ENCODE assay signal across 16 cellular contexts in the genomic region with DNA sequence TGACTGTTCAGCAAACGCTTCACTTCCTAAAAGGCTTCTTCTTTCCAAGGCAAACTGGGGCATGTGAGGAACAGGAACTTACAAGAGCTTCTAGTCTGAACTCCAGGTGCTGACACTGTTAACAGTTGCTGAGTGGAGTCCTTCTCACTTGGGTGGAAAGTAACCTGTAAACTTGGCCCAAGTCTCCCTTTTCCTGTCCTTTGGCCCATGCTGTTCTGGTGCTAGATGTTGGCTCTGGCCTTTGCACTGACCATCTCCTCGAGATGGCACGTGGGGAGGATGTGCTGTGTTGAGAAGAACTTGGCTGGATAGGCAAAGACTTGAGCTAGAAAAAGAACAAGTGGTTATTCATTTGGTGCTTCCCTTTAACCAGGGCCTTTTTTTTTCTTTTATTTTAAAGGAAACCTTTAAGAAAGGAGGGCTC. TPM values are rescaled to one million over a fixed set of nuclear protein-coding genes. Genes with fewer than 3 reads are reported as not detected.
A peak's percentile ranks its signal among the peaks of the same experiment; 100 is the strongest.
DNase-seq lines count a peak whose midpoint lies in the region; ATAC-seq and TF ChIP-seq lines count a peak whose summit lies in the region.
"Had no signal": no experiment of that assay in that cellular context is flagged by ENCODE, and none has a peak within 500 bp of the region (broad histone marks: within the 10 kb centered on the region; RNA-seq: fewer than 3 reads in every experiment).

No MANE protein-coding gene starts in this region.

- no peak overlapping the region for H2AFZ ChIP-seq in OCI-LY3 (ENCODE audit: low read depth, low read length)

- H3K4me2 ChIP-seq in OCI-LY3 (ENCODE audit: low read length): peak overlapping the region; percentile 98

- intact Hi-C loops in activated CD4-positive, alpha-beta T cell treated with anti-CD3 and anti-CD28 coated beads, Interleukin-2, amount 10 ng/mL, durations not matched to agents 24 days and 14 days (cut with micrococcal nuclease): loop anchor here (2.0 kb wide), 1 partner anchor 21 kb away; no protein-coding TSS in a partner anchor

- no peak overlapping the region for H3K4me3 Mint-ChIP-seq in activated CD4-positive, alpha-beta T cell treated with anti-CD3 and anti-CD28 coated beads, Interleukin-2, amount 10 ng/mL, durations not matched to agents 24 days and 14 days
- no peak overlapping the region for H3K4me3 Mint-ChIP-seq in effector memory CD8-positive, alpha-beta T cell
- H3K4me3 Mint-ChIP-seq in stimulated activated naive B cell treated with anti-CD40 and anti-IgM and Interleukin-4, amounts not matched to agents 10 μg/mL and 1 μg/mL and 100 μg/mL, for 72 hours: peak overlapping the region in 1 of 2 donors; percentile 37
- H3K4me3 Mint-ChIP-seq: type B pancreatic cell had no signal

- no peaks in the 10 kb centered on the region for H3K9me3 ChIP-seq in OCI-LY3 (ENCODE audit: insufficient read depth, low read length)

- H3K9ac ChIP-seq in OCI-LY3 (ENCODE audit: low read length): no peak overlapping the region

- no peaks in the 10 kb centered on the region for H3K27me3 Mint-ChIP-seq in activated CD4-positive, alpha-beta T cell treated with anti-CD3 and anti-CD28 coated beads, Interleukin-2, amount 10 ng/mL, durations not matched to agents 24 days and 14 days
- no peaks in the 10 kb centered on the region for H3K27me3 Mint-ChIP-seq in effector memory CD8-positive, alpha-beta T cell
- H3K27me3 Mint-ChIP-seq in stimulated activated naive B cell treated with anti-CD40 and anti-IgM and Interleukin-4, amounts not matched to agents 10 μg/mL and 1 μg/mL and 100 μg/mL, for 72 hours: no peaks in the 10 kb centered on the region
- H3K27me3 Mint-ChIP-seq: type B pancreatic cell had no signal

- H3K9me3 Mint-ChIP-seq in activated CD4-positive, alpha-beta T cell treated with anti-CD3 and anti-CD28 coated beads, Interleukin-2, amount 10 ng/mL, durations not matched to agents 24 days and 14 days: no peaks in the 10 kb centered on the region
- H3K9me3 Mint-ChIP-seq in effector memory CD8-positive, alpha-beta T cell: no peaks in the 10 kb centered on the region
- no peaks in the 10 kb centered on the region for H3K9me3 Mint-ChIP-seq in stimulated activated naive B cell treated with anti-CD40 and anti-IgM and Interleukin-4, amounts not matched to agents 10 μg/mL and 1 μg/mL and 100 μg/mL, for 72 hours
- H3K9me3 Mint-ChIP-seq: IgD-negative memory B cell, type B pancreatic cell had no signal

- no peak overlapping the region for H3K27ac ChIP-seq in OCI-LY3 (ENCODE audit: low read length)

- H3K27me3 ChIP-seq in OCI-LY3 (ENCODE audit: low read depth, low read length): no peaks in the 10 kb centered on the region

- no peak for DNase-seq in activated CD4-positive, alpha-beta T cell treated with anti-CD3 and anti-CD28 coated beads, Interleukin-2, amount 10 ng/mL, durations not matched to agents 24 days and 14 days
- DNase-seq in activated CD4-positive, alpha-beta T cell treated with anti-CD3 and anti-CD28 coated beads for 1 hour: no peak
- no peak for DNase-seq in effector memory CD8-positive, alpha-beta T cell
- no peak for DNase-seq in stimulated activated naive B cell treated with anti-CD40 and anti-IgM and Interleukin-4, amounts not matched to agents 10 μg/mL and 1 μg/mL and 100 μg/mL, for 72 hours
- DNase-seq in H4 (ENCODE audit: low spot score): no peak
- DNase-seq in AG20443 (ENCODE audit: low spot score): no peak
- DNase-seq: activated CD4-positive, CD25-positive, alpha-beta regulatory T cell treated with anti-CD3 and anti-CD28 coated beads, Interleukin-2, amount 50 U/mL, for 72 hours; activated gamma-delta T cell; NCI-H1694; NCI-H526 treated with DMSO at 0.1 percent for 48 hours; SHP77 treated with DMSO at 0.1 percent for 48 hours had no signal

- no peak overlapping the region for H3K4me3 ChIP-seq in OCI-LY3 (ENCODE audit: low read length)
- H3K4me3 ChIP-seq: skin epidermis had no signal

- H3K79me2 ChIP-seq in OCI-LY3 (ENCODE audit: low read length): peaks cover 93% of the 10 kb centered on the region

- H3K36me3 Mint-ChIP-seq in activated CD4-positive, alpha-beta T cell treated with anti-CD3 and anti-CD28 coated beads, Interleukin-2, amount 10 ng/mL, durations not matched to agents 24 days and 14 days (ENCODE audit: low read depth): peaks cover 49% of the 10 kb centered on the region
- H3K36me3 Mint-ChIP-seq in effector memory CD8-positive, alpha-beta T cell (ENCODE audit: insufficient read depth): peaks cover 14% of the 10 kb centered on the region
- H3K36me3 Mint-ChIP-seq in stimulated activated naive B cell treated with anti-CD40 and anti-IgM and Interleukin-4, amounts not matched to agents 10 μg/mL and 1 μg/mL and 100 μg/mL, for 72 hours: peaks cover 0 to 3% of the 10 kb centered on the region in 2 donors

- H3K36me3 ChIP-seq in OCI-LY3 (replicated peaks; ENCODE audit: low read depth, low read length): peaks cover 49% of the 10 kb centered on the region

- peaks cover 84% of the 10 kb centered on the region for H4K20me1 ChIP-seq in OCI-LY3 (ENCODE audit: insufficient read depth, low read length)

- peaks cover 72% of the 10 kb centered on the region for H3K4me1 Mint-ChIP-seq in activated CD4-positive, alpha-beta T cell treated with anti-CD3 and anti-CD28 coated beads, Interleukin-2, amount 10 ng/mL, durations not matched to agents 24 days and 14 days
- peaks cover 60 to 70% of the 10 kb centered on the region in 2 donors for H3K4me1 Mint-ChIP-seq in effector memory CD8-positive, alpha-beta T cell (ENCODE audit: low read depth in 2 of 2)
- H3K4me1 Mint-ChIP-seq in stimulated activated naive B cell treated with anti-CD40 and anti-IgM and Interleukin-4, amounts not matched to agents 10 μg/mL and 1 μg/mL and 100 μg/mL, for 72 hours: peaks cover 50 to 78% of the 10 kb centered on the region in 2 donors

- peaks cover 73% of the 10 kb centered on the region for H3K4me1 ChIP-seq in OCI-LY3 (ENCODE audit: low read length)

- H3K27ac Mint-ChIP-seq in activated CD4-positive, alpha-beta T cell treated with anti-CD3 and anti-CD28 coated beads, Interleukin-2, amount 10 ng/mL, durations not matched to agents 24 days and 14 days: peak overlapping the region; percentile 62
- H3K27ac Mint-ChIP-seq in effector memory CD8-positive, alpha-beta T cell: peak overlapping the region; percentile 22 to 76
- peak overlapping the region; percentile 1 for H3K27ac Mint-ChIP-seq in stimulated activated naive B cell treated with anti-CD40 and anti-IgM and Interleukin-4, amounts not matched to agents 10 μg/mL and 1 μg/mL and 100 μg/mL, for 72 hours
- H3K27ac Mint-ChIP-seq: IgD-negative memory B cell, type B pancreatic cell had no signal

- no peak for TF ChIP-seq CTCF in OCI-LY3 (IDR thresholded peaks at IDR 0.05; ENCODE audit: low read depth, low read length)

- no peak for ATAC-seq in effector memory CD8-positive, alpha-beta T cell (replicated peaks)
- no peak for ATAC-seq in stimulated activated naive B cell treated with anti-CD40 and anti-IgM and Interleukin-4, amounts not matched to agents 10 μg/mL and 1 μg/mL and 100 μg/mL, for 72 hours (replicated peaks)
- ATAC-seq in GM21737 (IDR thresholded peaks at IDR 0.05; ENCODE audit: unreplicated experiment): no peak

RNA-seq across cellular contexts. Expression of a gene that starts 53.6 kb away (rescaled TPM):
- 51.3 and 52.2 TPM in 2 replicates for total RNA-seq in activated CD4-positive, alpha-beta T cell treated with anti-CD3 and anti-CD28 coated beads, Interleukin-2, amount 10 ng/mL, durations not matched to agents 24 days and 14 days
- 16.5 and 19.9 TPM in 2 replicates for total RNA-seq in H4 (2014; rRNA removed; shearing (Covaris generic))

Comparison
In these comparisons a context has a peak if more than half of its experiments do, and no peak if none do; other contexts are left out.
1. H3K27ac Mint-ChIP-seq: peak in every context shown above with its lines; median percentile 62 in activated CD4-positive, alpha-beta T cell treated with anti-CD3 and anti-CD28 coated beads, Interleukin-2, amount 10 ng/mL, durations not matched to agents 24 days and 14 days; 49 in effector memory CD8-positive, alpha-beta T cell; 1 in stimulated activated naive B cell treated with anti-CD40 and anti-IgM and Interleukin-4, amounts not matched to agents 10 μg/mL and 1 μg/mL and 100 μg/mL, for 72 hours.